Comparison of ENCODE assay signal across 19 cellular contexts in the genomic region with DNA sequence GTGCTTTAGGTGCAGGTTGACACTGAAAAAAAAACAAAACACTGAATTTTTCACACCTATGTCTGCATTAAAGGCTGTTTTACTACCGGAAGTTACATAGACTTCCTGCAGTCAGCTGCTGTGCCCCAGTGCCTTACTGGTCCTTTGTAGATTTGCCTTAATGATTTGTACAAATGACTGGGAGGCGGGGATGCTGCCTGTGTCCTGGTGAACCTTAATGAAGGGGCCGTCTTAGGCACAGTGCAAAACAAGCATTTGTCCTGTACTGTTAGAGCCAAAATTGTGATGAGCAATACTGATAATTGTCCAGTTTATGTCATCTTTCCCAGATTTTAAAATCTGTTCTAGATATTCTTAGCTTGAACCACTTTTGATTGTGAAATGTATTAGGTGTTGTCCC.
DNase-seq lines count a peak whose midpoint lies in the region; ATAC-seq and TF ChIP-seq lines count a peak whose summit lies in the region.
"Had no signal": no experiment of that assay in that cellular context is flagged by ENCODE, and none has a peak within 500 bp of the region (broad histone marks: within the 10 kb centered on the region; RNA-seq: fewer than 3 reads in every experiment).

No MANE protein-coding gene starts in this region.

- H2AFZ ChIP-seq in GM23248 (no peak overlapping the region), neural progenitor cell (replicated peaks) (no peak overlapping the region)

- no peak overlapping the region for H3K9ac ChIP-seq in GM23248
- H3K9ac ChIP-seq in neural progenitor cell = no peak overlapping the region

- peak overlapping the region in 6 of 9 donors; percentile 0 to 55 (median 20) for H3K27ac Mint-ChIP-seq in naive thymus-derived CD4-positive, alpha-beta T cell
- no peak overlapping the region for H3K27ac Mint-ChIP-seq in neural progenitor cell

- H3K36me3 Mint-ChIP-seq in naive thymus-derived CD4-positive, alpha-beta T cell = peaks cover 6 to 34% (median 24%) of the 10 kb centered on the region in 5 donors
- H3K36me3 Mint-ChIP-seq in neural progenitor cell = peaks cover 43% of the 10 kb centered on the region

- peaks cover 9% of the 10 kb centered on the region; the same call in 1 of the 2 replicates for H3F3A ChIP-seq in GM23248 (ENCODE audit: insufficient read depth)
- H3F3A ChIP-seq in neural progenitor cell (ENCODE audit: low read depth) = no peaks in the 10 kb centered on the region

- 71 to 75% methylated on average over 3 of the region's 3 CpGs for WGBS in GM23248 (ENCODE audit: low coverage in 1 of 2, low lambda C conversion rate in 2 of 2, missing lambda C conversion rate in 2 of 2), 2 experiments

- intact Hi-C loops in naive thymus-derived CD4-positive, alpha-beta T cell (cut with micrococcal nuclease) = no loop called here

- in situ Hi-C loops in GM23248 (cut with MboI) = no loop called here

- peaks cover 29% of the 10 kb centered on the region for H3K36me3 ChIP-seq in GM23248 (ENCODE audit: low read depth)
- H3K36me3 ChIP-seq in naive thymus-derived CD4-positive, alpha-beta T cell (ENCODE audit: control insufficient read depth in 2 of 3, insufficient read depth in 3 of 3, low read length in 3 of 3) = peaks cover 0 to 11% (median 0%) of the 10 kb centered on the region in 3 experiments
- H3K36me3 ChIP-seq in neural progenitor cell = no peaks in the 10 kb centered on the region

- peaks cover 21% of the 10 kb centered on the region; the same call in 1 of the 2 replicates for H3K79me2 ChIP-seq in GM23248 (ENCODE audit: insufficient read depth)
- H3K79me2 ChIP-seq in neural progenitor cell (ENCODE audit: low read depth) = no peaks in the 10 kb centered on the region

- no peak overlapping the region for H3K4me3 Mint-ChIP-seq in naive thymus-derived CD4-positive, alpha-beta T cell
- H3K4me3 Mint-ChIP-seq in neural progenitor cell = no peak overlapping the region

- no peaks in the 10 kb centered on the region for H3K9me3 ChIP-seq in GM23248 (ENCODE audit: low read depth)
- H3K9me3 ChIP-seq in naive thymus-derived CD4-positive, alpha-beta T cell (ENCODE audit: control insufficient read depth in 2 of 3, low read length in 3 of 3) = no peaks in the 10 kb centered on the region
- no peaks in the 10 kb centered on the region for H3K9me3 ChIP-seq in neural progenitor cell (ENCODE audit: low read depth)
- H3K9me3 ChIP-seq: A549, heart left ventricle, upper lobe of right lung had no signal

- H3K4me3 ChIP-seq in GM23248 = no peak overlapping the region
- H3K4me3 ChIP-seq in naive thymus-derived CD4-positive, alpha-beta T cell (ENCODE audit: low read length) = no peak overlapping the region
- H3K4me3 ChIP-seq in neural progenitor cell = no peak overlapping the region
- H3K4me3 ChIP-seq: A549, heart left ventricle, upper lobe of right lung had no signal

- POLR2A ChIA-PET in naive thymus-derived CD4-positive, alpha-beta T cell (lab: Charles Lee) = interaction anchor here (0.7 kb wide), 1 partner anchor 23 kb away, joined by 4 read pairs; no protein-coding TSS in a partner anchor

- H3K4me1 Mint-ChIP-seq in naive thymus-derived CD4-positive, alpha-beta T cell = peaks cover 0 to 15% (median 4%) of the 10 kb centered on the region in 7 donors
- peaks cover 10% of the 10 kb centered on the region for H3K4me1 Mint-ChIP-seq in neural progenitor cell

- TF ChIP-seq CTCF in neural progenitor cell (IDR thresholded peaks at IDR 0.05) = no peak

- CTCF ChIA-PET in naive thymus-derived CD4-positive, alpha-beta T cell (lab: Charles Lee) = no interaction called here

- H4K20me1 ChIP-seq in GM23248 (ENCODE audit: insufficient read depth) (no peaks in the 10 kb centered on the region), neural progenitor cell (ENCODE audit: low read depth) (peaks cover 7% of the 10 kb centered on the region)

- H3K4me2 ChIP-seq in GM23248 (ENCODE audit: unreplicated experiment) (no peak overlapping the region), neural progenitor cell (no peak overlapping the region)
- H3K4me2 ChIP-seq: A549 had no signal

- DNase-seq in activated CD4-positive, alpha-beta T cell treated with anti-CD3 and anti-CD28 coated beads for 4 hours = peak; percentile 7 to 10
- DNase-seq in activated CD4-positive, alpha-beta T cell treated with anti-CD3 and anti-CD28 coated beads for 48 hours = no peak
- peak; percentile 27 for DNase-seq in GM23248
- no peak for DNase-seq in caudate nucleus (lab: John Stamatoyannopoulos, UW)
- DNase-seq in naive thymus-derived CD4-positive, alpha-beta T cell = peak in 3 of 9 donors; percentile 1 to 11 (median 7)
- no peak for DNase-seq in NCI-H1694 (lab: John Stamatoyannopoulos, UW)
- DNase-seq in neural progenitor cell (ENCODE audit: low spot score) = no peak
- DNase-seq in NCI-H69 (lab: John Stamatoyannopoulos, UW) = no peak
- DNase-seq: activated CD4-positive, alpha-beta T cell treated with anti-CD3 and anti-CD28 coated beads, Interleukin-2, amount 50 U/mL, for 1 hour; anterior cingulate cortex; Calu3; H7; heart left ventricle; left colon; MM.1S; NCI-H226; PC-3; upper lobe of right lung had no signal

- H3K27ac ChIP-seq in GM23248 (no peak overlapping the region), caudate nucleus (ENCODE audit: low read depth, low read length) (peak overlapping the region; percentile 2), neural progenitor cell (no peak overlapping the region)
- H3K27ac ChIP-seq in naive thymus-derived CD4-positive, alpha-beta T cell (ENCODE audit: low read depth, low read length) = no peak overlapping the region
- H3K27ac ChIP-seq: A549, upper lobe of right lung had no signal

- H3K4me1 ChIP-seq in GM23248 (ENCODE audit: insufficient read depth) (peaks cover 8% of the 10 kb centered on the region; the same call in 1 of the 2 replicates), neural progenitor cell (peaks cover 3% of the 10 kb centered on the region)
- peaks cover 0 to 8% of the 10 kb centered on the region in 2 donors for H3K4me1 ChIP-seq in naive thymus-derived CD4-positive, alpha-beta T cell (ENCODE audit: control insufficient read depth in 2 of 2, insufficient read depth in 2 of 2, low read length in 2 of 2)
- H3K4me1 ChIP-seq: A549, upper lobe of right lung had no signal

- H3K9me2 ChIP-seq in GM23248 (ENCODE audit: insufficient read depth) = no peaks in the 10 kb centered on the region

- no peaks in the 10 kb centered on the region for H3K27me3 Mint-ChIP-seq in naive thymus-derived CD4-positive, alpha-beta T cell
- H3K27me3 Mint-ChIP-seq in neural progenitor cell (ENCODE audit: insufficient read depth, low read depth) = no peaks in the 10 kb centered on the region

- H3K27me3 ChIP-seq in GM23248 (replicated peaks; ENCODE audit: insufficient read depth) = no peaks in the 10 kb centered on the region
- H3K27me3 ChIP-seq in naive thymus-derived CD4-positive, alpha-beta T cell (ENCODE audit: control insufficient read depth in 2 of 2, insufficient read depth in 2 of 2, low read length in 2 of 2) = no peaks in the 10 kb centered on the region
- H3K27me3 ChIP-seq in neural progenitor cell = no peaks in the 10 kb centered on the region
- H3K27me3 ChIP-seq: heart left ventricle, upper lobe of right lung had no signal

- peak; percentile 83 for ATAC-seq in naive thymus-derived CD4-positive, alpha-beta T cell
- ATAC-seq: A549, left colon, PC-3, upper lobe of right lung had no signal

- peaks cover 0 to 3% (median 0%) of the 10 kb centered on the region in 11 donors for H3K9me3 Mint-ChIP-seq in naive thymus-derived CD4-positive, alpha-beta T cell
- H3K9me3 Mint-ChIP-seq in neural progenitor cell = no peaks in the 10 kb centered on the region

Comparison
In these comparisons a context has a peak if more than half of its experiments do, and no peak if none do; other contexts are left out.
1. DNase-seq: peak in activated CD4-positive, alpha-beta T cell treated with anti-CD3 and anti-CD28 coated beads for 4 hours (2 of 2) and GM23248 (single experiment); none in activated CD4-positive, alpha-beta T cell treated with anti-CD3 and anti-CD28 coated beads for 48 hours (single experiment), caudate nucleus (0 of 61), NCI-H1694 (single experiment), neural progenitor cell (single experiment) and NCI-H69 (single experiment).